Comparison of ENCODE assay signal across 18 cellular contexts in the genomic region with DNA sequence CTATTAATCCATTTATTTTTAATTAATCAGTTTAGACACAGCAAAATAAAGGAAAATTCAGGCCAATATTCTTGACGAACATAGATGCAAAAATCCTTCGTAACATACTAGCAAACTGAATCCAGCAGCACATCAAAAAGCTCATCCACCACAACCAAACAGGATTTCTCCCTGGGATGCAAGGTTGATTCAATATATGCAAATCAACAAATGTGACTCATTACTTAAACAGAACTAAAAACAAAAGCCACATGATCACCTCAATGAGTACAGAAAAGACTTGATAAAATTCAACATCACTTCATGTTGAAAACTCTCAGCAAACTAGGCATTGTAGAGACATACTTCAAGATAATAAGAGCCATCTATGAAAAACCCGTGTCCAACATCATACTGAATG.
DNase-seq lines count a peak whose midpoint lies in the region; FAIRE-seq and TF ChIP-seq lines count a peak whose summit lies in the region.
"Had no signal": no experiment of that assay in that cellular context is flagged by ENCODE, and none has a peak within 500 bp of the region (broad histone marks: within the 10 kb centered on the region; RNA-seq: fewer than 3 reads in every experiment).

No MANE protein-coding gene starts in this region.

- H3K18ac ChIP-seq in H1 (ENCODE audit: extremely low read depth, low read length): no peak overlapping the region

- H3K23ac ChIP-seq in H1 (ENCODE audit: insufficient read length): no peak overlapping the region

- WGBS in H1 (ENCODE audit: extremely low coverage in 1 of 2, insufficient coverage in 1 of 2, insufficient read length in 1 of 2, insufficient replicate concordance in 2 of 2, low coverage in 1 of 2, low lambda C conversion rate in 2 of 2, missing lambda C conversion rate in 1 of 2), 2 experiments: 95% methylated on average over 3 of the region's 3 CpGs; no CpG with 5 or more reads in 1 of the 2 experiments

- TF ChIP-seq RAD21 in H1 (IDR thresholded peaks at IDR 0.05 in 1 of 2, conservative IDR thresholded peaks at IDR 0.05 in 1 of 2; ENCODE audit: low read depth in 2 of 2, low read length in 2 of 2): no peak

- FAIRE-seq in H1 (lab: Jason Lieb, UNC): no peak
- FAIRE-seq: A549, D721Med, H54 had no signal

- H2AFZ ChIP-seq in H1 (ENCODE audit: low read length): 0 out of 2 replicates have a peak overlapping the region, but pooled peaks have one; percentile 2

- H2AK5ac ChIP-seq in H1 (ENCODE audit: low read depth, low read length): no peak overlapping the region

- H2BK120ac ChIP-seq in H1 (replicated peaks; ENCODE audit: low read depth, low read length): no peak overlapping the region

- H2BK15ac ChIP-seq in H1 (ENCODE audit: low read length): no peak overlapping the region

- H3K9ac ChIP-seq in H1 (replicated peaks in 1 of 4; ENCODE audit: extremely low read depth in 1 of 4, low read depth in 3 of 4, low read length in 3 of 4): no peak overlapping the region
- H3K9ac ChIP-seq: KMS-11 had no signal

- peaks cover 2 to 4% (median 3%) of the 10 kb centered on the region in 4 experiments; a peak in 3 of 7 replicates for H3K4me1 ChIP-seq in H1 (replicated peaks in 1 of 4; ENCODE audit: control insufficient read depth in 3 of 4, insufficient read depth in 4 of 4, low read length in 3 of 4)
- H3K4me1 ChIP-seq: A549 had no signal

- no peaks in the 10 kb centered on the region for H4K20me1 ChIP-seq in H1 (replicated peaks in 1 of 2; ENCODE audit: control insufficient read depth in 1 of 2, insufficient read depth in 2 of 2, low read length in 2 of 2)

- H2BK5ac ChIP-seq in H1 (ENCODE audit: low read depth, low read length): no peak overlapping the region

- no peak for TF ChIP-seq EP300 in H1 (IDR thresholded peaks at IDR 0.05; ENCODE audit: borderline replicate concordance in 1 of 2, low read depth in 2 of 2, low read length in 2 of 2)

- H3K4ac ChIP-seq in H1 (replicated peaks; ENCODE audit: insufficient read length, low read depth, low read length): no peak overlapping the region

- H2BK20ac ChIP-seq in H1 (ENCODE audit: low read length): peak overlapping the region; percentile 32; the same call in 1 of the 2 replicates

- H3K9me3 ChIP-seq in H1 (ENCODE audit: insufficient read depth in 2 of 2, low read depth in 1 of 2, low read length in 1 of 2): peaks cover 2 to 5% of the 10 kb centered on the region in 2 experiments

- H3K27ac ChIP-seq in H1 (ENCODE audit: low read depth, low read length): no peak overlapping the region
- H3K27ac ChIP-seq: 22Rv1, A549, C4-2B, KMS-11 had no signal

- H4K91ac ChIP-seq in H1 (replicated peaks; ENCODE audit: insufficient read length, low read length): no peak overlapping the region

- H3K27me3 ChIP-seq in H1 (replicated peaks in 1 of 4; ENCODE audit: control insufficient read depth in 3 of 4, extremely low read depth in 1 of 4, insufficient read depth in 3 of 4, low read length in 3 of 4): no peaks in the 10 kb centered on the region

- H3K4me2 ChIP-seq in H1 (ENCODE audit: insufficient read depth in 1 of 2, low read depth in 2 of 2, low read length in 2 of 2): no peak overlapping the region
- H3K4me2 ChIP-seq: A549, KMS-11 had no signal

- no peak overlapping the region for H3K14ac ChIP-seq in H1 (ENCODE audit: insufficient read length)

- no peaks in the 10 kb centered on the region for H3K79me2 ChIP-seq in H1 (ENCODE audit: control insufficient read depth in 1 of 2, insufficient read depth in 2 of 2, low read length in 2 of 2)

- H3K4me3 ChIP-seq in H1 (ENCODE audit: extremely low read depth in 1 of 4, insufficient read depth in 2 of 4, low read depth in 3 of 4, low read length in 4 of 4): no peak overlapping the region
- H3K4me3 ChIP-seq: A549 had no signal

- POLR2A ChIA-PET in H1 (lab: Charles Lee; ENCODE audit: partially characterized antibody): no interaction called here

- CTCF ChIA-PET in H1 (lab: Charles Lee; ENCODE audit: partially characterized antibody): no interaction called here

- DNase-seq in ELR (ENCODE audit: low read depth): peak; percentile 63
- DNase-seq in M059J (ENCODE audit: low read depth): peak; percentile 76
- DNase-seq in H1 (ENCODE audit: low read depth in 1 of 2, low spot score in 2 of 2): no peak
- peak; percentile 45 for DNase-seq in renal cortical epithelial cell (ENCODE audit: low read depth)
- no peak for DNase-seq in HK-2 (ENCODE audit: unreplicated experiment)
- DNase-seq in hippocampal formation (lab: John Stamatoyannopoulos, UW): no peak
- no peak for DNase-seq in activated gamma-delta T cell (lab: John Stamatoyannopoulos, UW)
- DNase-seq: AML-193; Caco-2; CD4-positive, alpha-beta T cell; GF-D8; HCEC 1CT had no signal

- H3K23me2 ChIP-seq in H1 (ENCODE audit: low read depth, low read length): no peaks in the 10 kb centered on the region

- H4K8ac ChIP-seq in H1 (ENCODE audit: extremely low read depth, insufficient read depth, low read length): no peak overlapping the region

- no peak for TF ChIP-seq CTCF in H1 (IDR thresholded peaks at IDR 0.05; ENCODE audit: control extremely low read depth in 1 of 3, insufficient read depth in 1 of 3, low read depth in 1 of 3, low read length in 3 of 3)

- no peaks in the 10 kb centered on the region for H3K79me1 ChIP-seq in H1 (ENCODE audit: low read depth, low read length)

- no peak overlapping the region for H4K5ac ChIP-seq in H1 (ENCODE audit: insufficient read length, low read depth, low read length)

- peaks cover 0 to 3% (median 0%) of the 10 kb centered on the region in 4 experiments; a peak in 2 of 8 replicates for H3K36me3 ChIP-seq in H1 (ENCODE audit: control insufficient read depth in 2 of 4, insufficient read depth in 4 of 4, low read length in 3 of 4)

- H3K56ac ChIP-seq in H1 (replicated peaks; ENCODE audit: insufficient read length, low read depth, low read length): no peak overlapping the region

- no peak for TF ChIP-seq POLR2A in H1 (IDR thresholded peaks at IDR 0.05; ENCODE audit: control extremely low read depth in 1 of 2, low read depth in 2 of 2, low read length in 2 of 2)

- no peak overlapping the region for H2BK12ac ChIP-seq in H1 (ENCODE audit: low read depth, low read length)

TF ChIP-seq in H1, 55 proteins besides CTCF, POLR2A, EP300 and RAD21:
- no peak for TF ChIP-seq RFX5 (IDR thresholded peaks at IDR 0.05; ENCODE audit: borderline replicate concordance, low read depth, low read length)
- TF ChIP-seq TAF7 (optimal IDR thresholded peaks at IDR 0.05; ENCODE audit: borderline replicate concordance, low read depth, low read length): no peak
- no peak for TF ChIP-seq EZH2 (IDR thresholded peaks at IDR 0.05; ENCODE audit: low read depth, low read length, severe bottlenecking)
TF ChIP-seq in H1: peak in this region for 0.

Comparison
In these comparisons a context has a peak if more than half of its experiments do, and no peak if none do; other contexts are left out.
1. DNase-seq: peak in ELR (single experiment), M059J (single experiment) and renal cortical epithelial cell (single experiment); none in H1 (0 of 2), HK-2 (single experiment), hippocampal formation (0 of 2) and activated gamma-delta T cell (single experiment).